Comparison of ENCODE assay signal across 9 cellular contexts in genomic region chr19:47096721-47097120, GRCh38. TPM values are rescaled to one million over a fixed set of nuclear protein-coding genes. Genes with fewer than 3 reads are reported as not detected.
DNase-seq lines count a peak whose midpoint lies in the region; ATAC-seq and TF ChIP-seq lines count a peak whose summit lies in the region.
"Had no signal": no experiment of that assay in that cellular context is flagged by ENCODE, and none has a peak within 500 bp of the region (broad histone marks: within the 10 kb centered on the region; RNA-seq: fewer than 3 reads in every experiment).

No MANE protein-coding gene starts in this region.

- ATAC-seq in mucosa of descending colon: peak; percentile 52

- H3K27me3 ChIP-seq in thyroid gland: no peaks in the 10 kb centered on the region
- H3K27me3 ChIP-seq in HAP-1 (ENCODE audit: low read depth): no peaks in the 10 kb centered on the region

- H3K36me3 ChIP-seq in mucosa of descending colon (ENCODE audit: low read depth) (no peaks in the 10 kb centered on the region), thyroid gland (no peaks in the 10 kb centered on the region), HAP-1 (replicated peaks) (peaks cover 8% of the 10 kb centered on the region)

- peaks cover 81% of the 10 kb centered on the region for H3K36me3 Mint-ChIP-seq in activated T-cell treated with anti-CD3 and anti-CD28 coated beads, Interleukin-2, amount 50 U/mL, for 24 hours (ENCODE audit: low read depth)
- H3K36me3 Mint-ChIP-seq in dendritic cell treated with granulocyte-macrophage colony-stimulating factor and Interleukin-4, amounts not matched to agents 40 ng/mL and 50 ng/mL, for 4 days (ENCODE audit: low read depth): peaks cover 51% of the 10 kb centered on the region

- no peak for DNase-seq in activated T-cell treated with anti-CD3 and anti-CD28 coated beads, Interleukin-2, amount 50 U/mL, for 24 hours
- DNase-seq in activated T-cell treated with anti-CD3 and anti-CD28 coated beads for 4 hours (no peak), mucosa of descending colon (peak; percentile 64 to 73 (median 71)), thyroid gland (peak; percentile 34 to 49), medulla oblongata (ENCODE audit: extremely low spot score) (no peak), NCI-H524 (lab: John Stamatoyannopoulos, UW) (no peak), HAP-1 (ENCODE audit: low spot score in 2 of 2) (no peak)
- DNase-seq: NCI-H1092 had no signal

- peaks cover 73% of the 10 kb centered on the region for H3K4me1 Mint-ChIP-seq in activated T-cell treated with anti-CD3 and anti-CD28 coated beads, Interleukin-2, amount 50 U/mL, for 24 hours (ENCODE audit: low read depth)
- peaks cover 74% of the 10 kb centered on the region for H3K4me1 Mint-ChIP-seq in dendritic cell treated with granulocyte-macrophage colony-stimulating factor and Interleukin-4, amounts not matched to agents 40 ng/mL and 50 ng/mL, for 4 days (ENCODE audit: low read depth)

- peak overlapping the region; percentile 92 to 95 (median 94) for H3K27ac ChIP-seq in thyroid gland

- H3K9me3 ChIP-seq in mucosa of descending colon (no peaks in the 10 kb centered on the region), thyroid gland (no peaks in the 10 kb centered on the region), HAP-1 (no peaks in the 10 kb centered on the region)

- in situ Hi-C loops in HAP-1 (cut with MboI; ENCODE audit: low sequenced_read_pairs): no loop called here

- H3K4me1 ChIP-seq in mucosa of descending colon (ENCODE audit: low read depth) (peaks cover 49% of the 10 kb centered on the region), thyroid gland (peaks cover 50 to 76% of the 10 kb centered on the region in 2 donors), HAP-1 (no peaks in the 10 kb centered on the region; the same call in 1 of the 2 replicates)

- no peak for TF ChIP-seq POLR2A in thyroid gland (IDR thresholded peaks at IDR 0.05)

- H3K9me3 Mint-ChIP-seq in activated T-cell treated with anti-CD3 and anti-CD28 coated beads, Interleukin-2, amount 50 U/mL, for 24 hours: no peaks in the 10 kb centered on the region
- H3K9me3 Mint-ChIP-seq in dendritic cell treated with granulocyte-macrophage colony-stimulating factor and Interleukin-4, amounts not matched to agents 40 ng/mL and 50 ng/mL, for 4 days: no peaks in the 10 kb centered on the region

- no peak overlapping the region for H3K4me3 ChIP-seq in mucosa of descending colon
- H3K4me3 ChIP-seq in thyroid gland (replicated peaks in 1 of 3): no peak overlapping the region
- no peak overlapping the region for H3K4me3 ChIP-seq in HAP-1

- H3K27ac Mint-ChIP-seq in activated T-cell treated with anti-CD3 and anti-CD28 coated beads, Interleukin-2, amount 50 U/mL, for 24 hours: peak overlapping the region; percentile 96
- H3K27ac Mint-ChIP-seq in dendritic cell treated with granulocyte-macrophage colony-stimulating factor and Interleukin-4, amounts not matched to agents 40 ng/mL and 50 ng/mL, for 4 days: peak overlapping the region; percentile 76

- intact Hi-C loops in dendritic cell treated with granulocyte-macrophage colony-stimulating factor and Interleukin-4, amounts not matched to agents 40 ng/mL and 50 ng/mL, for 4 days (cut with micrococcal nuclease): no loop called here
- intact Hi-C loops in mucosa of descending colon (cut with DNase I, micrococcal nuclease): no loop called here
- intact Hi-C loops in thyroid gland (cut with DNase I): no loop called here

- no peaks in the 10 kb centered on the region for H3K27me3 Mint-ChIP-seq in activated T-cell treated with anti-CD3 and anti-CD28 coated beads, Interleukin-2, amount 50 U/mL, for 24 hours
- no peaks in the 10 kb centered on the region for H3K27me3 Mint-ChIP-seq in dendritic cell treated with granulocyte-macrophage colony-stimulating factor and Interleukin-4, amounts not matched to agents 40 ng/mL and 50 ng/mL, for 4 days

- 99 to 100% methylated on average over 6 to 9 of the region's 9 CpGs for WGBS in thyroid gland, 2 donors

- H3K4me3 Mint-ChIP-seq in activated T-cell treated with anti-CD3 and anti-CD28 coated beads, Interleukin-2, amount 50 U/mL, for 24 hours: no peak overlapping the region
- H3K4me3 Mint-ChIP-seq in dendritic cell treated with granulocyte-macrophage colony-stimulating factor and Interleukin-4, amounts not matched to agents 40 ng/mL and 50 ng/mL, for 4 days: no peak overlapping the region

- TF ChIP-seq CTCF in mucosa of descending colon (IDR thresholded peaks at IDR 0.05): no peak
- TF ChIP-seq CTCF in thyroid gland (IDR thresholded peaks at IDR 0.05): no peak

RNA-seq across cellular contexts. Expression of gene ZC3H4, which starts 16.9 kb away (rescaled TPM):
- 10 to 100 TPM; 44.4 to 53.4 (median 52.8) TPM for total RNA-seq in mucosa of descending colon
- total RNA-seq in thyroid gland: 10 to 100 TPM; 19.1 to 36.7 (median 31.3) TPM

RNA-seq across cellular contexts. Expression of gene SAE1, which starts 33.9 kb away (rescaled TPM):
- total RNA-seq in mucosa of descending colon (100 to 1,000 TPM in 1 of 3 donors, 10 to 100 TPM in 2; 41.7 to 133 (median 66.4) TPM), thyroid gland (100 to 1,000 TPM in 3 of 4 donors, 10 to 100 TPM in 1; 79.5 to 119 (median 103) TPM)

RNA-seq across cellular contexts. Expression of gene TMEM160, which starts 48.3 kb away (rescaled TPM):
- total RNA-seq in mucosa of descending colon: 10 to 100 TPM; 23.8 to 32.8 (median 25.9) TPM
- total RNA-seq in thyroid gland: 100 to 1,000 TPM in 1 of 4 donors, 10 to 100 TPM in 3; 45.1 to 100 (median 67.2) TPM

Comparison
In these comparisons a context has a peak if more than half of its experiments do, and no peak if none do; other contexts are left out.
1. DNase-seq: peak in mucosa of descending colon (3 of 3) and thyroid gland (2 of 2); none in activated T-cell treated with anti-CD3 and anti-CD28 coated beads, Interleukin-2, amount 50 U/mL, for 24 hours (single experiment), activated T-cell treated with anti-CD3 and anti-CD28 coated beads for 4 hours (single experiment), medulla oblongata (single experiment), NCI-H524 (0 of 2) and HAP-1 (0 of 2).